Comparison of ENCODE assay signal across 2 cellular contexts in genomic region chr19:13861392-13861713, GRCh38.
TF ChIP-seq lines count a peak whose summit lies in the region.

No MANE protein-coding gene starts in this region.

TF ChIP-seq in SK-N-SH, 30 proteins besides CTCF, POLR2A, EP300 and RAD21 (continued from another document):
- TF ChIP-seq, protein P1, sequence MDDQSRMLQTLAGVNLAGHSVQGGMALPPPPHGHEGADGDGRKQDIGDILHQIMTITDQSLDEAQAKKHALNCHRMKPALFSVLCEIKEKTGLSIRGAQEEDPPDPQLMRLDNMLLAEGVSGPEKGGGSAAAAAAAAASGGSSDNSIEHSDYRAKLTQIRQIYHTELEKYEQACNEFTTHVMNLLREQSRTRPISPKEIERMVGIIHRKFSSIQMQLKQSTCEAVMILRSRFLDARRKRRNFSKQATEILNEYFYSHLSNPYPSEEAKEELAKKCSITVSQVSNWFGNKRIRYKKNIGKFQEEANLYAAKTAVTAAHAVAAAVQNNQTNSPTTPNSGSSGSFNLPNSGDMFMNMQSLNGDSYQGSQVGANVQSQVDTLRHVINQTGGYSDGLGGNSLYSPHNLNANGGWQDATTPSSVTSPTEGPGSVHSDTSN (IDR thresholded peaks at IDR 0.05): no peak
- TF ChIP-seq, protein P2, sequence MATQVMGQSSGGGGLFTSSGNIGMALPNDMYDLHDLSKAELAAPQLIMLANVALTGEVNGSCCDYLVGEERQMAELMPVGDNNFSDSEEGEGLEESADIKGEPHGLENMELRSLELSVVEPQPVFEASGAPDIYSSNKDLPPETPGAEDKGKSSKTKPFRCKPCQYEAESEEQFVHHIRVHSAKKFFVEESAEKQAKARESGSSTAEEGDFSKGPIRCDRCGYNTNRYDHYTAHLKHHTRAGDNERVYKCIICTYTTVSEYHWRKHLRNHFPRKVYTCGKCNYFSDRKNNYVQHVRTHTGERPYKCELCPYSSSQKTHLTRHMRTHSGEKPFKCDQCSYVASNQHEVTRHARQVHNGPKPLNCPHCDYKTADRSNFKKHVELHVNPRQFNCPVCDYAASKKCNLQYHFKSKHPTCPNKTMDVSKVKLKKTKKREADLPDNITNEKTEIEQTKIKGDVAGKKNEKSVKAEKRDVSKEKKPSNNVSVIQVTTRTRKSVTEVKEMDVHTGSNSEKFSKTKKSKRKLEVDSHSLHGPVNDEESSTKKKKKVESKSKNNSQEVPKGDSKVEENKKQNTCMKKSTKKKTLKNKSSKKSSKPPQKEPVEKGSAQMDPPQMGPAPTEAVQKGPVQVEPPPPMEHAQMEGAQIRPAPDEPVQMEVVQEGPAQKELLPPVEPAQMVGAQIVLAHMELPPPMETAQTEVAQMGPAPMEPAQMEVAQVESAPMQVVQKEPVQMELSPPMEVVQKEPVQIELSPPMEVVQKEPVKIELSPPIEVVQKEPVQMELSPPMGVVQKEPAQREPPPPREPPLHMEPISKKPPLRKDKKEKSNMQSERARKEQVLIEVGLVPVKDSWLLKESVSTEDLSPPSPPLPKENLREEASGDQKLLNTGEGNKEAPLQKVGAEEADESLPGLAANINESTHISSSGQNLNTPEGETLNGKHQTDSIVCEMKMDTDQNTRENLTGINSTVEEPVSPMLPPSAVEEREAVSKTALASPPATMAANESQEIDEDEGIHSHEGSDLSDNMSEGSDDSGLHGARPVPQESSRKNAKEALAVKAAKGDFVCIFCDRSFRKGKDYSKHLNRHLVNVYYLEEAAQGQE (IDR thresholded peaks at IDR 0.05; ENCODE audit: low read depth, low read length): no peak
- TF ChIP-seq, protein P3, sequence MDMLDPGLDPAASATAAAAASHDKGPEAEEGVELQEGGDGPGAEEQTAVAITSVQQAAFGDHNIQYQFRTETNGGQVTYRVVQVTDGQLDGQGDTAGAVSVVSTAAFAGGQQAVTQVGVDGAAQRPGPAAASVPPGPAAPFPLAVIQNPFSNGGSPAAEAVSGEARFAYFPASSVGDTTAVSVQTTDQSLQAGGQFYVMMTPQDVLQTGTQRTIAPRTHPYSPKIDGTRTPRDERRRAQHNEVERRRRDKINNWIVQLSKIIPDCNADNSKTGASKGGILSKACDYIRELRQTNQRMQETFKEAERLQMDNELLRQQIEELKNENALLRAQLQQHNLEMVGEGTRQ (IDR thresholded peaks at IDR 0.05; ENCODE audit: borderline replicate concordance, low read depth, low read length): no peak
- TF ChIP-seq SMC3 (IDR thresholded peaks at IDR 0.05; ENCODE audit: low read depth, low read length): no peak
- TF ChIP-seq TCF12 (IDR thresholded peaks at IDR 0.05): no peak
- TF ChIP-seq FOXM1 (IDR thresholded peaks at IDR 0.05; ENCODE audit: low read depth): no peak
- TF ChIP-seq RFX5 (IDR thresholded peaks at IDR 0.05; ENCODE audit: low read length): no peak
- no peak for TF ChIP-seq TAF1 (IDR thresholded peaks at IDR 0.05; ENCODE audit: borderline replicate concordance, low read depth, low read length)
- no peak for TF ChIP-seq NRF1 (IDR thresholded peaks at IDR 0.05; ENCODE audit: low read depth, low read length)
- no peak for TF ChIP-seq MEF2A (IDR thresholded peaks at IDR 0.05; ENCODE audit: borderline replicate concordance, low read depth)
- no peak for TF ChIP-seq ELF1 (IDR thresholded peaks at IDR 0.05)

TF ChIP-seq in SK-N-SH treated with all-trans-retinoic acid at 6 μM for 48 hours, 23 proteins besides CTCF, POLR2A, EP300 and RAD21 (continued from another document):
- TF ChIP-seq ARNTL (CRISPR knock-in tag; IDR thresholded peaks at IDR 0.05; ENCODE audit: borderline replicate concordance, low read depth) (no peak), CSRNP3 (CRISPR knock-in tag; IDR thresholded peaks at IDR 0.05) (no peak), ISL1 (CRISPR knock-in tag; IDR thresholded peaks at IDR 0.05) (no peak), CSDC2 (CRISPR knock-in tag; IDR thresholded peaks at IDR 0.05) (no peak), ZFP30 (CRISPR knock-in tag; IDR thresholded peaks at IDR 0.05) (no peak)
TF ChIP-seq in SK-N-SH treated with all-trans-retinoic acid at 6 μM for 48 hours: peak in this region for 0.
